Comparison of ENCODE assay signal across 25 cellular contexts in genomic region chr22:45775062-45775461, GRCh38.
DNase-seq lines count a peak whose midpoint lies in the region; ATAC-seq and TF ChIP-seq lines count a peak whose summit lies in the region.
"Had no signal": no experiment of that assay in that cellular context is flagged by ENCODE, and none has a peak within 500 bp of the region (broad histone marks: within the 10 kb centered on the region; RNA-seq: fewer than 3 reads in every experiment).

No MANE protein-coding gene starts in this region.

- intact Hi-C loops in MCF 10A (cut with micrococcal nuclease) = no loop called here
- intact Hi-C loops in mammary epithelial cell (cut with micrococcal nuclease) = no loop called here

- no peaks in the 10 kb centered on the region for H3K9me3 Mint-ChIP-seq in MCF 10A (ENCODE audit: unreplicated experiment)
- H3K9me3 Mint-ChIP-seq: activated CD4-positive, alpha-beta T cell treated with anti-CD3 and anti-CD28 coated beads, Interleukin-2, amount 10 ng/mL, durations not matched to agents 24 days and 14 days; activated T-helper 17 cell treated with anti-CD3 and anti-CD28 coated beads, Interleukin-2, amount 50 U/mL, for 72 hours had no signal

- ATAC-seq in HG02840 (IDR thresholded peaks at IDR 0.05; ENCODE audit: low FRiP score, unreplicated experiment) = peak; percentile 4
- no peak for ATAC-seq in RWPE2 (ENCODE audit: low read depth)
- ATAC-seq: activated CD8-positive, alpha-beta memory T cell treated with anti-CD3 and anti-CD28 coated beads, Interleukin-2, amount 10 ng/mL, durations not matched to agents 7 days and 5 days; activated T-helper 17 cell treated with anti-CD3 and anti-CD28 coated beads, Interleukin-2, amount 50 U/mL, for 72 hours; K562; lower lobe of right lung; pancreas; right cardiac atrium had no signal

- CTCF ChIA-PET in MCF 10A (lab: Yijun Ruan, JAX) = interaction anchor here (0.5 kb wide), 1 partner anchor 33 kb away, joined by 3 read pairs; no protein-coding TSS in a partner anchor
- CTCF ChIA-PET in mammary epithelial cell (lab: Charles Lee; ENCODE audit: low non-redundant PET) = no interaction called here

- H3K4me3 ChIP-seq in mammary epithelial cell (replicated peaks in 1 of 3; ENCODE audit: insufficient read depth in 1 of 3, low read depth in 2 of 3, low read length in 3 of 3) = no peak overlapping the region
- no peak overlapping the region for H3K4me3 ChIP-seq in RWPE2 (ENCODE audit: severe bottlenecking)
- H3K4me3 ChIP-seq: K562, lower lobe of right lung, pancreas had no signal

- DNase-seq in MCF 10A (ENCODE audit: unreplicated experiment) = no peak
- DNase-seq in mammary epithelial cell = no peak
- no peak for DNase-seq in RWPE2 (ENCODE audit: low spot score)
- DNase-seq in T-helper 9 cell = no peak
- DNase-seq in NCI-H146 treated with DMSO at 0.1 percent for 48 hours (lab: John Stamatoyannopoulos, UW; ENCODE audit: unreplicated experiment) = no peak
- no peak for DNase-seq in NAMALWA (ENCODE audit: low spot score)
- DNase-seq in effector CD4-positive, alpha-beta T cell = no peak
- DNase-seq: 8988T; activated CD8-positive, alpha-beta memory T cell treated with anti-CD3 and anti-CD28 coated beads, Interleukin-2, amount 10 ng/mL, durations not matched to agents 7 days and 5 days; activated naive CD8-positive, alpha-beta T cell treated with anti-CD3 and anti-CD28 coated beads for 36 hours; BE2C; Caco-2; EL; erythroblast; kidney; lower lobe of right lung; NCI-H1930; NCI-H345; pancreas; right cardiac atrium; SW 1271 had no signal

- dilution Hi-C loops in mammary epithelial cell (cut with HindIII; ENCODE audit: low sequenced_read_pairs) = no loop called here

- H3K79me2 ChIP-seq in mammary epithelial cell (ENCODE audit: insufficient read depth, low read length) = peaks cover 30% of the 10 kb centered on the region

- peaks cover 25% of the 10 kb centered on the region for H3K4me1 Mint-ChIP-seq in MCF 10A (ENCODE audit: insufficient read depth, unreplicated experiment)
- H3K4me1 Mint-ChIP-seq: activated CD4-positive, alpha-beta T cell treated with anti-CD3 and anti-CD28 coated beads, Interleukin-2, amount 10 ng/mL, durations not matched to agents 24 days and 14 days; activated CD8-positive, alpha-beta memory T cell treated with anti-CD3 and anti-CD28 coated beads, Interleukin-2, amount 10 ng/mL, durations not matched to agents 7 days and 5 days; activated T-helper 17 cell treated with anti-CD3 and anti-CD28 coated beads, Interleukin-2, amount 50 U/mL, for 72 hours had no signal

- POLR2A ChIA-PET in MCF 10A (lab: Yijun Ruan, JAX) = interaction anchor here (1.0 kb wide), 1 partner anchor 10 kb away, joined by 3 read pairs; no protein-coding TSS in a partner anchor

- H3K4me2 ChIP-seq in mammary epithelial cell (ENCODE audit: insufficient read depth, low read depth, low read length) = no peak overlapping the region

- BruUV-seq in MCF 10A (replicated peaks; lab: Mats Ljungman, UMichigan) = no TSS peak
- BruUV-seq in mammary epithelial cell (replicated peaks; lab: Mats Ljungman, UMichigan) = no TSS peak

- no peaks in the 10 kb centered on the region for H3K27me3 ChIP-seq in mammary epithelial cell (ENCODE audit: insufficient read depth, low read length)
- no peaks in the 10 kb centered on the region for H3K27me3 ChIP-seq in RWPE2 (ENCODE audit: insufficient read depth, poor library complexity, severe bottlenecking)
- H3K27me3 ChIP-seq: BE2C, pancreas had no signal

- no peak overlapping the region for H3K4me3 Mint-ChIP-seq in MCF 10A (ENCODE audit: unreplicated experiment)
- H3K4me3 Mint-ChIP-seq: activated CD4-positive, alpha-beta T cell treated with anti-CD3 and anti-CD28 coated beads, Interleukin-2, amount 10 ng/mL, durations not matched to agents 24 days and 14 days; activated CD8-positive, alpha-beta memory T cell treated with anti-CD3 and anti-CD28 coated beads, Interleukin-2, amount 10 ng/mL, durations not matched to agents 7 days and 5 days; activated naive CD8-positive, alpha-beta T cell treated with anti-CD3 and anti-CD28 coated beads for 36 hours; activated T-helper 17 cell treated with anti-CD3 and anti-CD28 coated beads, Interleukin-2, amount 50 U/mL, for 72 hours had no signal

- 100% methylated on average over 1 of the region's 1 CpG for WGBS in mammary epithelial cell (ENCODE audit: low coverage, missing lambda C conversion rate)

- H3K27me3 Mint-ChIP-seq in MCF 10A (ENCODE audit: insufficient read depth, unreplicated experiment) = no peaks in the 10 kb centered on the region
- H3K27me3 Mint-ChIP-seq: activated CD4-positive, alpha-beta T cell treated with anti-CD3 and anti-CD28 coated beads, Interleukin-2, amount 10 ng/mL, durations not matched to agents 24 days and 14 days; activated CD8-positive, alpha-beta memory T cell treated with anti-CD3 and anti-CD28 coated beads, Interleukin-2, amount 10 ng/mL, durations not matched to agents 7 days and 5 days; activated naive CD8-positive, alpha-beta T cell treated with anti-CD3 and anti-CD28 coated beads for 36 hours; activated T-helper 17 cell treated with anti-CD3 and anti-CD28 coated beads, Interleukin-2, amount 50 U/mL, for 72 hours had no signal

- TF ChIP-seq CTCF in MCF 10A (IDR thresholded peaks at IDR 0.05; ENCODE audit: unreplicated experiment) = no peak
- no peak for TF ChIP-seq CTCF in mammary epithelial cell (conservative IDR thresholded peaks at IDR 0.05 in 1 of 2, IDR thresholded peaks at IDR 0.05 in 1 of 2; ENCODE audit: extremely low read depth in 1 of 2, insufficient read depth in 1 of 2, low read depth in 1 of 2, low read length in 2 of 2)
- no peak for TF ChIP-seq CTCF in RWPE2 (IDR thresholded peaks at IDR 0.05; ENCODE audit: poor library complexity, severe bottlenecking)

- no peak overlapping the region for H3K27ac ChIP-seq in mammary epithelial cell (ENCODE audit: insufficient read depth, low read depth, low read length)
- H3K27ac ChIP-seq in RWPE2 (ENCODE audit: poor library complexity, severe bottlenecking) = peak overlapping the region; percentile 94
- H3K27ac ChIP-seq: lower lobe of right lung, pancreas had no signal

- peaks cover 4% of the 10 kb centered on the region for H3K36me3 ChIP-seq in mammary epithelial cell (ENCODE audit: insufficient read depth, low read length)
- H3K36me3 ChIP-seq in RWPE2 (ENCODE audit: low read depth) = no peaks in the 10 kb centered on the region; the same call in 1 of the 2 replicates
- H3K36me3 ChIP-seq: lower lobe of right lung, pancreas had no signal

- H3K36me3 Mint-ChIP-seq in MCF 10A (ENCODE audit: insufficient read depth, unreplicated experiment) = peaks cover 21% of the 10 kb centered on the region

- H4K20me1 ChIP-seq in mammary epithelial cell (ENCODE audit: insufficient read depth, low read length) = no peaks in the 10 kb centered on the region

- H3K9me3 ChIP-seq in mammary epithelial cell (replicated peaks; ENCODE audit: insufficient read depth, low read length) (no peaks in the 10 kb centered on the region), RWPE2 (ENCODE audit: severe bottlenecking) (no peaks in the 10 kb centered on the region)
- H3K9me3 ChIP-seq: BE2C, Caco-2, lower lobe of right lung, pancreas had no signal

- in situ Hi-C loops in mammary epithelial cell (cut with MboI; ENCODE audit: low sequenced_read_pairs in 2 of 2) = no loop called here

- no peak overlapping the region for H2AFZ ChIP-seq in mammary epithelial cell (ENCODE audit: low read depth, low read length)

- H3K9ac ChIP-seq in mammary epithelial cell (ENCODE audit: insufficient read depth, low read length) = no peak overlapping the region

- H3K27ac Mint-ChIP-seq in MCF 10A (ENCODE audit: low read depth, unreplicated experiment) = peak overlapping the region; percentile 46
- H3K27ac Mint-ChIP-seq: activated CD4-positive, alpha-beta T cell treated with anti-CD3 and anti-CD28 coated beads, Interleukin-2, amount 10 ng/mL, durations not matched to agents 24 days and 14 days; activated CD8-positive, alpha-beta memory T cell treated with anti-CD3 and anti-CD28 coated beads, Interleukin-2, amount 10 ng/mL, durations not matched to agents 7 days and 5 days; activated naive CD8-positive, alpha-beta T cell treated with anti-CD3 and anti-CD28 coated beads for 36 hours; activated T-helper 17 cell treated with anti-CD3 and anti-CD28 coated beads, Interleukin-2, amount 50 U/mL, for 72 hours had no signal

- H3K4me1 ChIP-seq in mammary epithelial cell (ENCODE audit: insufficient read depth, low read length) = peaks cover 17% of the 10 kb centered on the region
- peaks cover 26% of the 10 kb centered on the region for H3K4me1 ChIP-seq in RWPE2 (ENCODE audit: insufficient read depth, poor library complexity, severe bottlenecking)
- H3K4me1 ChIP-seq: BE2C, lower lobe of right lung, pancreas had no signal
